In genomic region chr11:129740125-129740719, GRCh38 we compare ENCODE assay signal across 18 cellular contexts.
"Had no signal": no experiment of that assay in that cellular context is flagged by ENCODE, and none has a peak within 500 bp of the region (broad histone marks: within the 10 kb centered on the region; RNA-seq: fewer than 3 reads in every experiment).

No MANE protein-coding gene starts in this region.

- ATAC-seq: gastrocnemius medialis; left ventricle myocardium superior; lower lobe of right lung; naive thymus-derived CD8-positive, alpha-beta T cell; stimulated activated naive B cell treated with anti-CD40 and anti-IgM and Interleukin-4, amounts not matched to agents 10 μg/mL and 1 μg/mL and 100 μg/mL, for 72 hours; upper lobe of right lung had no signal

- H3K27ac ChIP-seq: dorsolateral prefrontal cortex, gastrocnemius medialis, lower lobe of right lung, prostate gland, right atrium auricular region, sigmoid colon, thoracic aorta, tibial nerve, upper lobe of right lung, uterus had no signal

- H3K4me3 ChIP-seq: dorsolateral prefrontal cortex, gastrocnemius medialis, lower lobe of right lung, prostate gland, right atrium auricular region, sigmoid colon, thoracic aorta, tibial nerve, upper lobe of right lung, uterus had no signal

- H3K36me3 ChIP-seq: gastrocnemius medialis, lower lobe of right lung, prostate gland, right atrium auricular region, sigmoid colon, thoracic aorta, tibial nerve, upper lobe of right lung, uterus had no signal

- H3K9me3 ChIP-seq: gastrocnemius medialis, lower lobe of right lung, prostate gland, right atrium auricular region, thoracic aorta, tibial nerve, upper lobe of right lung, uterus had no signal

- H3K4me1 ChIP-seq: lower lobe of right lung, prostate gland, right atrium auricular region, sigmoid colon, tibial nerve, upper lobe of right lung, uterus had no signal

- H3K27me3 ChIP-seq: right atrium auricular region, tibial nerve, uterus had no signal

- FAIRE-seq: keratinocyte had no signal

- DNase-seq: dorsolateral prefrontal cortex; effector CD4-positive, alpha-beta T cell; foreskin fibroblast; gastrocnemius medialis; left ventricle myocardium superior; lower lobe of right lung; naive thymus-derived CD8-positive, alpha-beta T cell; nucleus accumbens; sigmoid colon; stimulated activated CD4-positive, alpha-beta T cell treated with anti-CD3 and anti-CD28 coated beads, Interleukin-4, amount 100 ng/mL, for 4 hours; stimulated activated naive B cell treated with anti-CD40 and anti-IgM and Interleukin-4, amounts not matched to agents 10 μg/mL and 1 μg/mL and 100 μg/mL, for 72 hours; upper lobe of right lung; uterus had no signal
